In the genomic region with DNA sequence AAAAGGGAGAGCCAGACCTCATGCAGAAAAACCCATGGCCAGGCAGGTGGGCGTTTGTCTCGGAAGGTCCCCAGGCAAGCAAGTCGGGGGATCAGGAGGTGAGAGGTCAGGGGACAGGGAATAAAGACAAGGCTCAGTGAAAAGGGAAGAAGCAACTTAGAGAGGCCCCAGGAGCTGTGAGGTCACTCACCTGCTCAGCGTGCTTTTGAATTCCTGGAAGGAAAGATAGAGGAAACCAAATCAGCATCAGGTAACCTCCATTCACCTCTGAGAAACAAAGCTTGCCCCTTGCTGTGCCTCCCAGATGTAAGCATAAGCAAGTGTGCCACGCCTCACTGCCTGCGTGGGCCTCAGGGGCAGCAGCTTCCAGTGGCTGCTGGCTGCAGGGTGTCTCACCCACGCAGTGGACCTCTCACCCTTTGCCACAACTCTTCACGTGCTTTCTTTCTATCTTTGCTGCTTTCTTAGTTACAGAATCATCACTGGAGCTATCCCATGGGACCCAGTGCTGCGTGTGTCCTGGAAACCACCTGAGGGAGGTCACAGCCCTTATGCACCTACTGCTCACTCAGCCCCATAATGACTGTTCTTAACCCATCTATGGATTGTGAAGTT, we compare ENCODE assay signal across 1 cellular context.
TF ChIP-seq lines count a peak whose summit lies in the region.

No MANE protein-coding gene starts in this region.

TF ChIP-seq in GM12878, 131 proteins besides CTCF, POLR2A, EP300 and RAD21 (continued from another document and continues in another):
- TF ChIP-seq, protein P1, sequence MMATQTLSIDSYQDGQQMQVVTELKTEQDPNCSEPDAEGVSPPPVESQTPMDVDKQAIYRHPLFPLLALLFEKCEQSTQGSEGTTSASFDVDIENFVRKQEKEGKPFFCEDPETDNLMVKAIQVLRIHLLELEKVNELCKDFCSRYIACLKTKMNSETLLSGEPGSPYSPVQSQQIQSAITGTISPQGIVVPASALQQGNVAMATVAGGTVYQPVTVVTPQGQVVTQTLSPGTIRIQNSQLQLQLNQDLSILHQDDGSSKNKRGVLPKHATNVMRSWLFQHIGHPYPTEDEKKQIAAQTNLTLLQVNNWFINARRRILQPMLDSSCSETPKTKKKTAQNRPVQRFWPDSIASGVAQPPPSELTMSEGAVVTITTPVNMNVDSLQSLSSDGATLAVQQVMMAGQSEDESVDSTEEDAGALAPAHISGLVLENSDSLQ (IDR thresholded peaks at IDR 0.05), result no peak
- peak; percentile 92 for TF ChIP-seq NBN (IDR thresholded peaks at IDR 0.05)
- no peak for TF ChIP-seq CHD1 (IDR thresholded peaks at IDR 0.05; ENCODE audit: low read depth, low read length)
- TF ChIP-seq RELA (IDR thresholded peaks at IDR 0.05; ENCODE audit: borderline replicate concordance, partially characterized antibody), result peak; percentile 88
- TF ChIP-seq ZNF217 (IDR thresholded peaks at IDR 0.05), result 0 out of 2 replicates have a peak, but pooled peaks have one; percentile 51
- no peak for TF ChIP-seq MYC (IDR thresholded peaks at IDR 0.05; ENCODE audit: insufficient read depth, insufficient read length, insufficient replicate concordance, low read length, severe bottlenecking)
- no peak for TF ChIP-seq FOXK2 (IDR thresholded peaks at IDR 0.05)
- TF ChIP-seq NFIC (IDR thresholded peaks at IDR 0.05; ENCODE audit: low read depth, low read length), result peak; percentile 43; the same call in 1 of the 2 replicates
- TF ChIP-seq, protein P2, sequence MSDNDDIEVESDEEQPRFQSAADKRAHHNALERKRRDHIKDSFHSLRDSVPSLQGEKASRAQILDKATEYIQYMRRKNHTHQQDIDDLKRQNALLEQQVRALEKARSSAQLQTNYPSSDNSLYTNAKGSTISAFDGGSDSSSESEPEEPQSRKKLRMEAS (IDR thresholded peaks at IDR 0.05; ENCODE audit: low read depth, low read length), result no peak
- TF ChIP-seq ATF7 (IDR thresholded peaks at IDR 0.05; ENCODE audit: low read depth), result peak; percentile 93
- 0 out of 2 replicates have a peak, but pooled peaks have one; percentile 17 for TF ChIP-seq ZSCAN29 (IDR thresholded peaks at IDR 0.05)
- TF ChIP-seq, protein P3, sequence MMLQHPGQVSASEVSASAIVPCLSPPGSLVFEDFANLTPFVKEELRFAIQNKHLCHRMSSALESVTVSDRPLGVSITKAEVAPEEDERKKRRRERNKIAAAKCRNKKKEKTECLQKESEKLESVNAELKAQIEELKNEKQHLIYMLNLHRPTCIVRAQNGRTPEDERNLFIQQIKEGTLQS (IDR thresholded peaks at IDR 0.05; ENCODE audit: borderline replicate concordance, extremely low read depth, low read depth, low read length), result no peak
- no peak for TF ChIP-seq JUNB (IDR thresholded peaks at IDR 0.05)
- TF ChIP-seq TCF12 (IDR thresholded peaks at IDR 0.05; ENCODE audit: low read depth, low read length), result 0 out of 2 replicates have a peak, but pooled peaks have one; percentile 25
- TF ChIP-seq RAD51 (IDR thresholded peaks at IDR 0.05), result peak; percentile 84
- TF ChIP-seq PML (IDR thresholded peaks at IDR 0.05; ENCODE audit: low read length), result no peak
- TF ChIP-seq IKZF2 (IDR thresholded peaks at IDR 0.05), result peak; percentile 92 to 93
- TF ChIP-seq ZNF622 (IDR thresholded peaks at IDR 0.05), result no peak
- TF ChIP-seq, protein P4, sequence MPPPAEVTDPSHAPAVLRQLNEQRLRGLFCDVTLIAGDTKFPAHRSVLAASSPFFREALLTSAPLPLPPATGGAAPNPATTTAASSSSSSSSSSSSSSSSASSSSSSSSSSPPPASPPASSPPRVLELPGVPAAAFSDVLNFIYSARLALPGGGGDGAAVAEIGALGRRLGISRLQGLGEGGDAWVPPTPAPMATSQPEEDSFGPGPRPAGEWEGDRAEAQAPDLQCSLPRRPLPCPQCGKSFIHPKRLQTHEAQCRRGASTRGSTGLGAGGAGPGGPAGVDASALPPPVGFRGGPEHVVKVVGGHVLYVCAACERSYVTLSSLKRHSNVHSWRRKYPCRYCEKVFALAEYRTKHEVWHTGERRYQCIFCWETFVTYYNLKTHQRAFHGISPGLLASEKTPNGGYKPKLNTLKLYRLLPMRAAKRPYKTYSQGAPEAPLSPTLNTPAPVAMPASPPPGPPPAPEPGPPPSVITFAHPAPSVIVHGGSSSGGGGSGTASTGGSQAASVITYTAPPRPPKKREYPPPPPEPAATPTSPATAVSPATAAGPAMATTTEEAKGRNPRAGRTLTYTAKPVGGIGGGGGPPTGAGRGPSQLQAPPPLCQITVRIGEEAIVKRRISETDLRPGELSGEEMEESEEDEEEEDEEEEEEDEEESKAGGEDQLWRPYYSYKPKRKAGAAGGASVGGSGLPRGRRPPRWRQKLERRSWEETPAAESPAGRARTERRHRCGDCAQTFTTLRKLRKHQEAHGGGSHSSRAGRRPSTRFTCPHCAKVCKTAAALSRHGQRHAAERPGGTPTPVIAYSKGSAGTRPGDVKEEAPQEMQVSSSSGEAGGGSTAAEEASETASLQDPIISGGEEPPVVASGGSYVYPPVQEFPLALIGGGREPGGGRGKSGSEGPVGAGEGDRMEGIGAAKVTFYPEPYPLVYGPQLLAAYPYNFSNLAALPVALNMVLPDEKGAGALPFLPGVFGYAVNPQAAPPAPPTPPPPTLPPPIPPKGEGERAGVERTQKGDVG (CRISPR knock-in tag; IDR thresholded peaks at IDR 0.05), result no peak
- no peak for TF ChIP-seq HCFC1 (IDR thresholded peaks at IDR 0.05; ENCODE audit: low read length)
- TF ChIP-seq POU2F2 (IDR thresholded peaks at IDR 0.05; ENCODE audit: borderline replicate concordance, low read depth, low read length), result no peak
- TF ChIP-seq PAX8 (IDR thresholded peaks at IDR 0.05), result no peak
- TF ChIP-seq, protein P5, sequence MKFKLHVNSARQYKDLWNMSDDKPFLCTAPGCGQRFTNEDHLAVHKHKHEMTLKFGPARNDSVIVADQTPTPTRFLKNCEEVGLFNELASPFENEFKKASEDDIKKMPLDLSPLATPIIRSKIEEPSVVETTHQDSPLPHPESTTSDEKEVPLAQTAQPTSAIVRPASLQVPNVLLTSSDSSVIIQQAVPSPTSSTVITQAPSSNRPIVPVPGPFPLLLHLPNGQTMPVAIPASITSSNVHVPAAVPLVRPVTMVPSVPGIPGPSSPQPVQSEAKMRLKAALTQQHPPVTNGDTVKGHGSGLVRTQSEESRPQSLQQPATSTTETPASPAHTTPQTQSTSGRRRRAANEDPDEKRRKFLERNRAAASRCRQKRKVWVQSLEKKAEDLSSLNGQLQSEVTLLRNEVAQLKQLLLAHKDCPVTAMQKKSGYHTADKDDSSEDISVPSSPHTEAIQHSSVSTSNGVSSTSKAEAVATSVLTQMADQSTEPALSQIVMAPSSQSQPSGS (IDR thresholded peaks at IDR 0.05; ENCODE audit: low read length), result no peak
- TF ChIP-seq RUNX3 (IDR thresholded peaks at IDR 0.05; ENCODE audit: low read length), result peak; percentile 78
- peak; percentile 86 for TF ChIP-seq MTA2 (IDR thresholded peaks at IDR 0.05; ENCODE audit: low read depth)
- TF ChIP-seq SUPT20H (IDR thresholded peaks at IDR 0.05; ENCODE audit: borderline replicate concordance, control insufficient read depth, low read depth, low read length), result no peak
- no peak for TF ChIP-seq NFYA (IDR thresholded peaks at IDR 0.05; ENCODE audit: borderline replicate concordance, low read depth, low read length)
- TF ChIP-seq, protein P6, sequence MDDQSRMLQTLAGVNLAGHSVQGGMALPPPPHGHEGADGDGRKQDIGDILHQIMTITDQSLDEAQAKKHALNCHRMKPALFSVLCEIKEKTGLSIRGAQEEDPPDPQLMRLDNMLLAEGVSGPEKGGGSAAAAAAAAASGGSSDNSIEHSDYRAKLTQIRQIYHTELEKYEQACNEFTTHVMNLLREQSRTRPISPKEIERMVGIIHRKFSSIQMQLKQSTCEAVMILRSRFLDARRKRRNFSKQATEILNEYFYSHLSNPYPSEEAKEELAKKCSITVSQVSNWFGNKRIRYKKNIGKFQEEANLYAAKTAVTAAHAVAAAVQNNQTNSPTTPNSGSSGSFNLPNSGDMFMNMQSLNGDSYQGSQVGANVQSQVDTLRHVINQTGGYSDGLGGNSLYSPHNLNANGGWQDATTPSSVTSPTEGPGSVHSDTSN (IDR thresholded peaks at IDR 0.05; ENCODE audit: insufficient replicate concordance, low read depth, low read length), result no peak
- TF ChIP-seq, protein P7, sequence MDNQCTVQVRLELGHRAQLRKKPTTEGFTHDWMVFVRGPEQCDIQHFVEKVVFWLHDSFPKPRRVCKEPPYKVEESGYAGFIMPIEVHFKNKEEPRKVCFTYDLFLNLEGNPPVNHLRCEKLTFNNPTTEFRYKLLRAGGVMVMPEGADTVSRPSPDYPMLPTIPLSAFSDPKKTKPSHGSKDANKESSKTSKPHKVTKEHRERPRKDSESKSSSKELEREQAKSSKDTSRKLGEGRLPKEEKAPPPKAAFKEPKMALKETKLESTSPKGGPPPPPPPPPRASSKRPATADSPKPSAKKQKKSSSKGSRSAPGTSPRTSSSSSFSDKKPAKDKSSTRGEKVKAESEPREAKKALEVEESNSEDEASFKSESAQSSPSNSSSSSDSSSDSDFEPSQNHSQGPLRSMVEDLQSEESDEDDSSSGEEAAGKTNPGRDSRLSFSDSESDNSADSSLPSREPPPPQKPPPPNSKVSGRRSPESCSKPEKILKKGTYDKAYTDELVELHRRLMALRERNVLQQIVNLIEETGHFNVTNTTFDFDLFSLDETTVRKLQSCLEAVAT (IDR thresholded peaks at IDR 0.05), result 0 out of 2 replicates have a peak, but pooled peaks have one; percentile 35
- no peak for TF ChIP-seq TARDBP (IDR thresholded peaks at IDR 0.05; ENCODE audit: borderline replicate concordance)
- no peak for TF ChIP-seq ZNF384 (IDR thresholded peaks at IDR 0.05; ENCODE audit: borderline replicate concordance, low read depth, low read length)
- no peak for TF ChIP-seq RBBP5 (conservative IDR thresholded peaks at IDR 0.05)
- peak; percentile 97 for TF ChIP-seq IKZF1 (conservative IDR thresholded peaks at IDR 0.05)
- no peak for TF ChIP-seq NRF1 (conservative IDR thresholded peaks at IDR 0.05; ENCODE audit: low read depth, low read length)
- no peak for TF ChIP-seq STAT1 (conservative IDR thresholded peaks at IDR 0.05)
- TF ChIP-seq CHD2 (IDR thresholded peaks at IDR 0.05; ENCODE audit: borderline replicate concordance, low read depth, low read length), result no peak
- TF ChIP-seq, protein P8, sequence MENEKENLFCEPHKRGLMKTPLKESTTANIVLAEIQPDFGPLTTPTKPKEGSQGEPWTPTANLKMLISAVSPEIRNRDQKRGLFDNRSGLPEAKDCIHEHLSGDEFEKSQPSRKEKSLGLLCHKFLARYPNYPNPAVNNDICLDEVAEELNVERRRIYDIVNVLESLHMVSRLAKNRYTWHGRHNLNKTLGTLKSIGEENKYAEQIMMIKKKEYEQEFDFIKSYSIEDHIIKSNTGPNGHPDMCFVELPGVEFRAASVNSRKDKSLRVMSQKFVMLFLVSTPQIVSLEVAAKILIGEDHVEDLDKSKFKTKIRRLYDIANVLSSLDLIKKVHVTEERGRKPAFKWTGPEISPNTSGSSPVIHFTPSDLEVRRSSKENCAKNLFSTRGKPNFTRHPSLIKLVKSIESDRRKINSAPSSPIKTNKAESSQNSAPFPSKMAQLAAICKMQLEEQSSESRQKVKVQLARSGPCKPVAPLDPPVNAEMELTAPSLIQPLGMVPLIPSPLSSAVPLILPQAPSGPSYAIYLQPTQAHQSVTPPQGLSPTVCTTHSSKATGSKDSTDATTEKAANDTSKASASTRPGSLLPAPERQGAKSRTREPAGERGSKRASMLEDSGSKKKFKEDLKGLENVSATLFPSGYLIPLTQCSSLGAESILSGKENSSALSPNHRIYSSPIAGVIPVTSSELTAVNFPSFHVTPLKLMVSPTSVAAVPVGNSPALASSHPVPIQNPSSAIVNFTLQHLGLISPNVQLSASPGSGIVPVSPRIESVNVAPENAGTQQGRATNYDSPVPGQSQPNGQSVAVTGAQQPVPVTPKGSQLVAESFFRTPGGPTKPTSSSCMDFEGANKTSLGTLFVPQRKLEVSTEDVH (IDR thresholded peaks at IDR 0.05; ENCODE audit: low read depth, partially characterized antibody), result no peak
- TF ChIP-seq JUND (IDR thresholded peaks at IDR 0.05; ENCODE audit: low read depth, low read length), result no peak
- TF ChIP-seq, protein P9, sequence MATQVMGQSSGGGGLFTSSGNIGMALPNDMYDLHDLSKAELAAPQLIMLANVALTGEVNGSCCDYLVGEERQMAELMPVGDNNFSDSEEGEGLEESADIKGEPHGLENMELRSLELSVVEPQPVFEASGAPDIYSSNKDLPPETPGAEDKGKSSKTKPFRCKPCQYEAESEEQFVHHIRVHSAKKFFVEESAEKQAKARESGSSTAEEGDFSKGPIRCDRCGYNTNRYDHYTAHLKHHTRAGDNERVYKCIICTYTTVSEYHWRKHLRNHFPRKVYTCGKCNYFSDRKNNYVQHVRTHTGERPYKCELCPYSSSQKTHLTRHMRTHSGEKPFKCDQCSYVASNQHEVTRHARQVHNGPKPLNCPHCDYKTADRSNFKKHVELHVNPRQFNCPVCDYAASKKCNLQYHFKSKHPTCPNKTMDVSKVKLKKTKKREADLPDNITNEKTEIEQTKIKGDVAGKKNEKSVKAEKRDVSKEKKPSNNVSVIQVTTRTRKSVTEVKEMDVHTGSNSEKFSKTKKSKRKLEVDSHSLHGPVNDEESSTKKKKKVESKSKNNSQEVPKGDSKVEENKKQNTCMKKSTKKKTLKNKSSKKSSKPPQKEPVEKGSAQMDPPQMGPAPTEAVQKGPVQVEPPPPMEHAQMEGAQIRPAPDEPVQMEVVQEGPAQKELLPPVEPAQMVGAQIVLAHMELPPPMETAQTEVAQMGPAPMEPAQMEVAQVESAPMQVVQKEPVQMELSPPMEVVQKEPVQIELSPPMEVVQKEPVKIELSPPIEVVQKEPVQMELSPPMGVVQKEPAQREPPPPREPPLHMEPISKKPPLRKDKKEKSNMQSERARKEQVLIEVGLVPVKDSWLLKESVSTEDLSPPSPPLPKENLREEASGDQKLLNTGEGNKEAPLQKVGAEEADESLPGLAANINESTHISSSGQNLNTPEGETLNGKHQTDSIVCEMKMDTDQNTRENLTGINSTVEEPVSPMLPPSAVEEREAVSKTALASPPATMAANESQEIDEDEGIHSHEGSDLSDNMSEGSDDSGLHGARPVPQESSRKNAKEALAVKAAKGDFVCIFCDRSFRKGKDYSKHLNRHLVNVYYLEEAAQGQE (IDR thresholded peaks at IDR 0.05; ENCODE audit: low read depth, low read length), result no peak
- TF ChIP-seq SUZ12 (IDR thresholded peaks at IDR 0.05; ENCODE audit: unreplicated experiment), result no peak
- peak; percentile 34; the same call in 1 of the 2 replicates for TF ChIP-seq RB1 (IDR thresholded peaks at IDR 0.05; ENCODE audit: borderline replicate concordance)
- TF ChIP-seq, protein P10, sequence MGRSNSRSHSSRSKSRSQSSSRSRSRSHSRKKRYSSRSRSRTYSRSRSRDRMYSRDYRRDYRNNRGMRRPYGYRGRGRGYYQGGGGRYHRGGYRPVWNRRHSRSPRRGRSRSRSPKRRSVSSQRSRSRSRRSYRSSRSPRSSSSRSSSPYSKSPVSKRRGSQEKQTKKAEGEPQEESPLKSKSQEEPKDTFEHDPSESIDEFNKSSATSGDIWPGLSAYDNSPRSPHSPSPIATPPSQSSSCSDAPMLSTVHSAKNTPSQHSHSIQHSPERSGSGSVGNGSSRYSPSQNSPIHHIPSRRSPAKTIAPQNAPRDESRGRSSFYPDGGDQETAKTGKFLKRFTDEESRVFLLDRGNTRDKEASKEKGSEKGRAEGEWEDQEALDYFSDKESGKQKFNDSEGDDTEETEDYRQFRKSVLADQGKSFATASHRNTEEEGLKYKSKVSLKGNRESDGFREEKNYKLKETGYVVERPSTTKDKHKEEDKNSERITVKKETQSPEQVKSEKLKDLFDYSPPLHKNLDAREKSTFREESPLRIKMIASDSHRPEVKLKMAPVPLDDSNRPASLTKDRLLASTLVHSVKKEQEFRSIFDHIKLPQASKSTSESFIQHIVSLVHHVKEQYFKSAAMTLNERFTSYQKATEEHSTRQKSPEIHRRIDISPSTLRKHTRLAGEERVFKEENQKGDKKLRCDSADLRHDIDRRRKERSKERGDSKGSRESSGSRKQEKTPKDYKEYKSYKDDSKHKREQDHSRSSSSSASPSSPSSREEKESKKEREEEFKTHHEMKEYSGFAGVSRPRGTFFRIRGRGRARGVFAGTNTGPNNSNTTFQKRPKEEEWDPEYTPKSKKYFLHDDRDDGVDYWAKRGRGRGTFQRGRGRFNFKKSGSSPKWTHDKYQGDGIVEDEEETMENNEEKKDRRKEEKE (IDR thresholded peaks at IDR 0.05), result no peak
- TF ChIP-seq IRF4 (IDR thresholded peaks at IDR 0.05; ENCODE audit: low read depth, low read length), result no peak
